ENCODE assay signal across 8 cellular contexts in the genomic region with DNA sequence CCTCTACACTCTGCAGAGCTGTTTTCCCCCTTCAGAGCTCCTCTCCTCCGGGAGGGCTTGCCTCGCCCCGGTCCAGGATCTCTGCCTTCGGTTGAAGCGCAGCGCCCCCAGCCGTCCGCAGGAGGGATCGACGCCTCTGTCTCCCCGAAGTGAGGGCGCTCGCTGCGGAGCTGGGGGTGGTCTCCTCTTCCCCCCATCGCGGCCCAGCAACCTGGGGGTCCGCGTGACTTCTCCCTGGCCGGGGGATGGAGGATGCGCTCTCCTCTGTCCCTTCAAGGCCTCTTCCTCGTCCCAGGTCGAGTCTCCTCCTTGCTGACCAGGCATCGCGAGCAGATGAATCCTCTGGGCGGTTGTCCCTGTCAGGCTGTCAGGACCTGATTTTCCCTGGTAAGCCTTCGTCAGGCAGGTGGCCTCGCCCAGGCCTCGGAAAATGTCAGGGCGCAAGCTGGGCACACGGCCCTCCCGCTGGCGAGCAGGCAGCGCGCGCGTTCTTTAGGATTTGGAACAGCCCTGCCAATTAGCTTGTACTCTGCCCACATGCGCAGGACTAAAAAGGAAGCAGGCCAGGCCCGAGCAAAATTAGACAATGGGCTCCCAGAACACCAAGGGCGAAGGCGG.
DNase-seq lines count a peak whose midpoint lies in the region; ATAC-seq and TF ChIP-seq lines count a peak whose summit lies in the region.

No MANE protein-coding gene starts in this region.

- CTCF ChIA-PET in activated CD4-positive, alpha-beta memory T cell treated with anti-CD3 and anti-CD28 coated beads for 36 hours (lab: Charles Lee) = interaction anchor here (0.6 to 2.0 kb wide), 15 partner anchors 8 to 588 kb away, joined by 3 to 9 read pairs (median 4); no protein-coding TSS in a partner anchor

- peak overlapping the region; percentile 81 for H2AFZ ChIP-seq in MM.1S (ENCODE audit: low read length)

- H3K9me3 ChIP-seq in BE2C = no peaks in the 10 kb centered on the region
- no peaks in the 10 kb centered on the region for H3K9me3 ChIP-seq in MM.1S (replicated peaks; ENCODE audit: insufficient read depth, low read length)

- peaks cover 3% of the 10 kb centered on the region for H3K4me1 Mint-ChIP-seq in activated CD4-positive, alpha-beta memory T cell treated with anti-CD3 and anti-CD28 coated beads for 36 hours (ENCODE audit: low read depth)
- H3K4me1 Mint-ChIP-seq in mesothelial cell of epicardium = peaks cover 41% of the 10 kb centered on the region

- TF ChIP-seq POLR2A in erythroblast (IDR thresholded peaks at IDR 0.05; ENCODE audit: low read length) = no peak

- H3K27me3 Mint-ChIP-seq in activated CD4-positive, alpha-beta memory T cell treated with anti-CD3 and anti-CD28 coated beads for 36 hours = peaks cover 17% of the 10 kb centered on the region
- peaks cover 18% of the 10 kb centered on the region for H3K27me3 Mint-ChIP-seq in mesothelial cell of epicardium (ENCODE audit: low read depth)

- peak; percentile 79 for DNase-seq in BE2C
- peak; percentile 49 for DNase-seq in GM19238 (ENCODE audit: insufficient read length, low spot score)
- peak; percentile 80 for DNase-seq in MM.1S
- peak; percentile 63 for DNase-seq in activated CD4-positive, alpha-beta memory T cell treated with anti-CD3 and anti-CD28 coated beads for 36 hours
- peak; percentile 65 to 75 for DNase-seq in erythroblast (lab: John Stamatoyannopoulos, UW)
- peak; percentile 65 to 84 for DNase-seq in mesothelial cell of epicardium (ENCODE audit: low spot score in 2 of 2, unreplicated experiment in 2 of 2)
- peak; percentile 9 to 28 for DNase-seq in stimulated activated CD8-positive, alpha-beta memory T cell treated with anti-CD3 and anti-CD28 coated beads, Interleukin-7, amount 100 ng/mL, for 48 hours (ENCODE audit: extremely low read depth in 1 of 2, low read depth in 1 of 2)

- POLR2A ChIA-PET in activated CD4-positive, alpha-beta memory T cell treated with anti-CD3 and anti-CD28 coated beads for 36 hours (lab: Charles Lee) = no interaction called here

- intact Hi-C loops in activated CD4-positive, alpha-beta memory T cell treated with anti-CD3 and anti-CD28 coated beads for 36 hours (cut with micrococcal nuclease) = loop anchor here (2.0 to 10.0 kb wide), 3 partner anchors 277 to 589 kb away; partner anchors contain the start of gene C1orf21

- no peaks in the 10 kb centered on the region for H3K9me2 ChIP-seq in MM.1S (replicated peaks; ENCODE audit: insufficient read depth, low read length)

- no peaks in the 10 kb centered on the region for H3K79me2 ChIP-seq in MM.1S (ENCODE audit: low read length)

- H4K20me1 ChIP-seq in MM.1S (ENCODE audit: insufficient read depth, low read length) = no peaks in the 10 kb centered on the region

- H3K27ac ChIP-seq in MM.1S (ENCODE audit: low read length) = no peak overlapping the region

- ATAC-seq in HG03520 (IDR thresholded peaks at IDR 0.05; ENCODE audit: unreplicated experiment) = no peak

- H3K4me2 ChIP-seq in MM.1S (ENCODE audit: low read depth, low read length) = peak overlapping the region; percentile 62

- peak overlapping the region; percentile 14; the same call in 1 of the 2 replicates for H3K9ac ChIP-seq in MM.1S (ENCODE audit: low read length)

- H3K9me3 Mint-ChIP-seq in activated CD4-positive, alpha-beta memory T cell treated with anti-CD3 and anti-CD28 coated beads for 36 hours = no peaks in the 10 kb centered on the region
- H3K9me3 Mint-ChIP-seq in mesothelial cell of epicardium = no peaks in the 10 kb centered on the region

- H3F3A ChIP-seq in MM.1S (ENCODE audit: insufficient read depth, low read length) = no peaks in the 10 kb centered on the region

- H3K4me3 Mint-ChIP-seq in activated CD4-positive, alpha-beta memory T cell treated with anti-CD3 and anti-CD28 coated beads for 36 hours = no peak overlapping the region
- peak overlapping the region; percentile 60 for H3K4me3 Mint-ChIP-seq in mesothelial cell of epicardium

- H3K36me3 Mint-ChIP-seq in activated CD4-positive, alpha-beta memory T cell treated with anti-CD3 and anti-CD28 coated beads for 36 hours = no peaks in the 10 kb centered on the region
- H3K36me3 Mint-ChIP-seq in mesothelial cell of epicardium = no peaks in the 10 kb centered on the region

- H3K4me1 ChIP-seq in BE2C = peaks cover 2% of the 10 kb centered on the region
- peaks cover 28% of the 10 kb centered on the region for H3K4me1 ChIP-seq in MM.1S (ENCODE audit: low read length)

- H3K27me3 ChIP-seq in BE2C = no peaks in the 10 kb centered on the region
- H3K27me3 ChIP-seq in MM.1S (replicated peaks; ENCODE audit: insufficient read depth, low read length) = no peaks in the 10 kb centered on the region

- H3K27ac Mint-ChIP-seq in activated CD4-positive, alpha-beta memory T cell treated with anti-CD3 and anti-CD28 coated beads for 36 hours = no peak overlapping the region
- no peak overlapping the region for H3K27ac Mint-ChIP-seq in mesothelial cell of epicardium

- H3K4me3 ChIP-seq in BE2C (ENCODE audit: low read depth, low read length) (no peak overlapping the region), MM.1S (ENCODE audit: low read length) (peak overlapping the region; percentile 53)

- H3K36me3 ChIP-seq in BE2C = no peaks in the 10 kb centered on the region
- no peaks in the 10 kb centered on the region for H3K36me3 ChIP-seq in MM.1S (replicated peaks; ENCODE audit: insufficient read depth, low read length)

- TF ChIP-seq CTCF in BE2C (IDR thresholded peaks at IDR 0.05; ENCODE audit: low read depth, low read length) = peak; percentile 74
- TF ChIP-seq CTCF in MM.1S (IDR thresholded peaks at IDR 0.05; ENCODE audit: low read length) = peak; percentile 99
- TF ChIP-seq CTCF in mesothelial cell of epicardium (IDR thresholded peaks at IDR 0.05; ENCODE audit: unreplicated experiment) = peak; percentile 90

Comparison
In these comparisons a context has a peak if more than half of its experiments do, and no peak if none do; other contexts are left out.
1. DNase-seq: peak in every context shown above with its lines; median percentile 80 in MM.1S; 79 in BE2C; 74 in mesothelial cell of epicardium; 70 in erythroblast; 63 in activated CD4-positive, alpha-beta memory T cell treated with anti-CD3 and anti-CD28 coated beads for 36 hours; 49 in GM19238; 18 in stimulated activated CD8-positive, alpha-beta memory T cell treated with anti-CD3 and anti-CD28 coated beads, Interleukin-7, amount 100 ng/mL, for 48 hours.